8 cellular contexts compared by ENCODE assay signal in the genomic region with DNA sequence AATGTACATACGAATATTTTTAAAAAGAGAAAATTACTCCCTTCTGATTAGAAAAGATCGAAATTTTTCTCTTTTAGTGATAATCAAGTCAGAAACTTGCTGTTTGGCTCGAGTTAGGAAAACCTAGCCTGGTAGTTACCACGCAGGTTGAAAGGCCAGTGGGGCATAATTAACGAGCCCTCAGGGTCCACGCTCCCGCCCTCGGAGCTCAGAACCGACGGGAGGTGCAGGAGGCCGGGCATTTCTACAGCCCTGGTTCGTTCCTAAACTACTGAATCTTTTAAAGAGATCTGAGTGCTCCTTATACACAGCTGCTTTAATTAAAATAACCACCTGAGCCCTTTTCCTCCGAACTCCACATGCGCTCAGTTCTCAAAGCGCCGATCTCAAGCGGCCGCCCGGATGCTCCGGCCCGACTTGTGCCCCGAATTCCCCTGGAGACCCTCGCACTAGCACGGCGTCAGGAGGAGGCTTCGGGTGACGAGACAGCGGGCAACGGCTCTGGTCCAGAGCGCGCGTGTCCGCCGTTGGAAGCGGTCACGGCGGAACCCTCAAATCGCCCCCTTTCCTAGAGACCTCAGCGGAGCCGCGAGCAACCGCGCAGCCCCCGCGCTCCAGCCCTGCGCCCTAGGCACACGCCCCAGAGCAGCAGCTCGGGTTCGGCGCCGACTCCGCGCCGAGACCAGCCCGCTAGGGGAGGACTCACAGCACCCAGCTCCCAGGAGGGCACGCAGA.
A peak's percentile ranks its signal among the peaks of the same experiment; 100 is the strongest.
DNase-seq lines count a peak whose midpoint lies in the region; ATAC-seq lines count a peak whose summit lies in the region.

No MANE protein-coding gene starts in this region.

- H3K36me3 ChIP-seq in mucosa of rectum (ENCODE audit: control insufficient read depth in 2 of 2, insufficient read depth in 2 of 2, low read length in 2 of 2): peaks cover 2 to 7% of the 10 kb centered on the region in 2 donors

- H3K4me3 ChIP-seq in mucosa of rectum (ENCODE audit: low read length in 2 of 2): peak overlapping the region; percentile 86 to 93

- no peaks in the 10 kb centered on the region for H3K27me3 ChIP-seq in mucosa of rectum (ENCODE audit: control insufficient read depth in 2 of 2, insufficient read depth in 2 of 2, low read length in 2 of 2)

- ATAC-seq in GM21529 (IDR thresholded peaks at IDR 0.05; ENCODE audit: unreplicated experiment): peak; percentile 9

- peak overlapping the region; percentile 88 to 95 for H3K9ac ChIP-seq in mucosa of rectum (ENCODE audit: low read depth in 1 of 2, low read length in 2 of 2)

- peaks cover 25 to 27% of the 10 kb centered on the region in 2 donors for H3K4me1 ChIP-seq in mucosa of rectum (ENCODE audit: control insufficient read depth in 2 of 2, insufficient read depth in 2 of 2, low read length in 2 of 2)

- H3K27ac ChIP-seq in cingulate gyrus (ENCODE audit: low read depth, low read length) (peak overlapping the region; percentile 56), mucosa of rectum (ENCODE audit: low read depth in 2 of 2, low read length in 2 of 2) (peak overlapping the region; percentile 96 to 97)

- DNase-seq in ELR (ENCODE audit: low read depth) (peak; percentile 41), NCI-H1092 treated with DMSO at 0.1 percent for 48 hours (lab: John Stamatoyannopoulos, UW) (peak; percentile 69), foreskin melanocyte (no peak), HCEC 1CT (no peak)
- no peak for DNase-seq in activated effector memory CD4-positive, alpha-beta T cell treated with Interleukin-2 at 50 U/mL for 16 hours

- no peaks in the 10 kb centered on the region for H3K9me3 ChIP-seq in mucosa of rectum (ENCODE audit: control insufficient read depth in 2 of 2, low read length in 2 of 2)

Comparison
In these comparisons a context has a peak if more than half of its experiments do, and no peak if none do; other contexts are left out.
1. DNase-seq: peak in ELR (single experiment) and NCI-H1092 treated with DMSO at 0.1 percent for 48 hours (single experiment); none in foreskin melanocyte (single experiment), HCEC 1CT (single experiment) and activated effector memory CD4-positive, alpha-beta T cell treated with Interleukin-2 at 50 U/mL for 16 hours (single experiment).